In the genomic region with DNA sequence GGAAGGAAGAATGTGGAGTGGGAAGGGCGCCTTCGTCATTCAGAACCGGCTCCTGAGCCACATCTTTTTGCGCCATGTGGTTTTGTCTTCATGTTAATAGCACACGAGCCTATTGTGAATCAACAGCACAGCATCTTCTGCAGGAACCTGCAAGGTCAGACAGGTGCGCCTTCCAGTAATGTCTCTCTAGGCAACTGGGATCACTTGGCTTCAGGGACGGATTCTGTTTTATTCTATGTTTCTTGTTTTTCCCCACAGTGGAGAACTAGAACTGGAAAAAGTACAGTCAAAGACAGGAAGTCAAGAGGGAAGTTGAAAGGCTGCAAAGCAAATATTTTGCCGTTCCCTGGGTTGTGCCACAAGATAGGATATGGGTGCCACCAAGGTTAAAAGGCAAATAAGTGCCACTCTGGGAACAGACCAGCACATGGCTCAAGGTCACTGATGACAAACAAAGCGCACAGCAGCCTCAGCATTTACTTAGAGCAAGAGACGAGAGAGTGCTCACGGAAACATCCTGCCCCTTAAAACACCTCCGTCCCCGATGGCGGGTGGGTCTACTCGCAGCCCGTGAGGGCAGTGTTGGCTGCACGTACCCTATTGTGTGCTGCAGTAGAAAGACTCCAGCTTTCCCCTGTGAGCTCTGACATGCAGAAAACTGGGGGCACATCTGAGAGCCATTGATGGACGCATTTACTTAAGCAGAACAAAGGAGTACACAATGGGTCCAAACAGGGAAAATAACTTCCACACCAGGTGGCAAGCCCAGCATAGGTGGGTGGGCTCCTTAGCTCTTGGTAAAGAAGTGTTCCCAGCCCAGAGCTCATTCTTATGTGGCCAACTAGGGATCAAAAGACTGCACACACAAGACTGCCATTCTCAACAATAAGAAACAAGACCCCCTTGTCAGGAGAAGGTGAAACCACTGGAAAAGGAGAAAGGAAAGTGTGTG, we compare ENCODE assay signal across 17 cellular contexts.
DNase-seq lines count a peak whose midpoint lies in the region; ATAC-seq and TF ChIP-seq lines count a peak whose summit lies in the region.
"Had no signal": no experiment of that assay in that cellular context is flagged by ENCODE, and none has a peak within 500 bp of the region (broad histone marks: within the 10 kb centered on the region; RNA-seq: fewer than 3 reads in every experiment).

No MANE protein-coding gene starts in this region.

- H3K27me3 Mint-ChIP-seq in GM23338 (ENCODE audit: insufficient read depth, low read depth, poor library complexity), result peaks cover 2% of the 10 kb centered on the region
- H3K27me3 Mint-ChIP-seq in endodermal cell (ENCODE audit: insufficient read depth), result no peaks in the 10 kb centered on the region

- H3K9me3 ChIP-seq in endodermal cell (ENCODE audit: control insufficient read depth, low read length) (peaks cover 5% of the 10 kb centered on the region), osteoblast (ENCODE audit: low read depth, low read length) (no peaks in the 10 kb centered on the region), colonic mucosa (no peaks in the 10 kb centered on the region)
- H3K9me3 ChIP-seq: Peyer's patch had no signal

- peaks cover 7% of the 10 kb centered on the region; the same call in 1 of the 2 replicates for H3K4me1 ChIP-seq in GM23338 (ENCODE audit: insufficient read depth)
- no peaks in the 10 kb centered on the region for H3K4me1 ChIP-seq in endodermal cell (ENCODE audit: control insufficient read depth, insufficient read depth, low read length)
- peaks cover 7% of the 10 kb centered on the region for H3K4me1 ChIP-seq in osteoblast (ENCODE audit: insufficient read depth, low read length)
- H3K4me1 ChIP-seq in colonic mucosa, result no peaks in the 10 kb centered on the region

- TF ChIP-seq CTCF in GM23338 (conservative IDR thresholded peaks at IDR 0.05; ENCODE audit: low read depth in 2 of 2) (no peak), endodermal cell (conservative IDR thresholded peaks at IDR 0.05) (no peak), osteoblast (IDR thresholded peaks at IDR 0.05; ENCODE audit: extremely low read depth, low read depth, low read length) (no peak), dorsolateral prefrontal cortex (IDR thresholded peaks at IDR 0.05 in 54 of 56, conservative IDR thresholded peaks at IDR 0.05 in 2 of 56; ENCODE audit: low read depth in 1 of 56, partially characterized antibody in 56 of 56) (no peak), colonic mucosa (IDR thresholded peaks at IDR 0.05) (no peak)

- intact Hi-C loops in left colon (cut with DNase I, micrococcal nuclease), result no loop called here
- intact Hi-C loops in dorsolateral prefrontal cortex (cut with DNase I), result no loop called here
- intact Hi-C loops in colonic mucosa (cut with DNase I), result no loop called here

- H3F3A ChIP-seq in GM23338 (replicated peaks; ENCODE audit: low read depth), result no peaks in the 10 kb centered on the region

- WGBS in endodermal cell (ENCODE audit: insufficient coverage in 1 of 2, insufficient read length in 1 of 2), 2 experiments, result 70 to 87% methylated on average over 16 to 18 of the region's 18 CpGs

- H3K9me3 Mint-ChIP-seq in GM23338 (no peaks in the 10 kb centered on the region), endodermal cell (peaks cover under 1% of the 10 kb centered on the region)
- H3K9me3 Mint-ChIP-seq: CD4-positive, alpha-beta T cell had no signal

- H3K4me1 Mint-ChIP-seq in GM23338, result peaks cover 8% of the 10 kb centered on the region
- H3K4me1 Mint-ChIP-seq in endodermal cell, result no peaks in the 10 kb centered on the region

- H3K36me3 ChIP-seq in GM23338 (ENCODE audit: insufficient read depth), result no peaks in the 10 kb centered on the region
- H3K36me3 ChIP-seq in endodermal cell (ENCODE audit: control insufficient read depth, insufficient read depth, low read length), result no peaks in the 10 kb centered on the region
- H3K36me3 ChIP-seq in osteoblast (ENCODE audit: insufficient read depth, low read length), result no peaks in the 10 kb centered on the region
- H3K36me3 ChIP-seq in colonic mucosa, result no peaks in the 10 kb centered on the region
- H3K36me3 ChIP-seq: Peyer's patch had no signal

- H2AFZ ChIP-seq in GM23338 (peak overlapping the region; percentile 66), osteoblast (ENCODE audit: low read length) (no peak overlapping the region)

- peaks cover 16% of the 10 kb centered on the region; the same call in 1 of the 2 replicates for H3K9me2 ChIP-seq in GM23338 (ENCODE audit: insufficient read depth)

- peak; percentile 71 for ATAC-seq in GM23338
- no peak for ATAC-seq in left colon

- H4K20me1 ChIP-seq in GM23338 (replicated peaks; ENCODE audit: insufficient read depth) (no peaks in the 10 kb centered on the region), osteoblast (ENCODE audit: insufficient read depth, low read length) (no peaks in the 10 kb centered on the region)

- no peak for DNase-seq in GM23338 (ENCODE audit: low spot score)
- DNase-seq in NCI-H2227 treated with DMSO at 0.1 percent for 48 hours (lab: John Stamatoyannopoulos, UW), result peak; percentile 96
- DNase-seq in endodermal cell, result no peak
- peak; percentile 25 for DNase-seq in osteoblast (ENCODE audit: insufficient read length, low spot score, missing footprints)
- DNase-seq in left colon, result no peak
- no peak for DNase-seq in dorsolateral prefrontal cortex
- no peak for DNase-seq in colonic mucosa
- DNase-seq: ACHN; CD4-positive, alpha-beta T cell; HFFc6; MM.1S; NCI-H1105 treated with DMSO at 0.1 percent for 48 hours; NCI-H1930; NCI-H345; NCI-H774; Peyer's patch; SHP77 treated with DMSO at 0.1 percent for 48 hours had no signal

- H3K27ac ChIP-seq in GM23338 (ENCODE audit: low read depth) (no peak overlapping the region), endodermal cell (ENCODE audit: low read depth, low read length) (peak overlapping the region; percentile 54), osteoblast (ENCODE audit: low read depth, low read length) (no peak overlapping the region), dorsolateral prefrontal cortex (no peak overlapping the region), colonic mucosa (no peak overlapping the region)
- H3K27ac ChIP-seq: Peyer's patch had no signal

- H3K27ac Mint-ChIP-seq in GM23338 (no peak overlapping the region), endodermal cell (no peak overlapping the region)
- H3K27ac Mint-ChIP-seq: CD4-positive, alpha-beta T cell; HFFc6 had no signal

- H3K4me3 Mint-ChIP-seq in GM23338, result no peak overlapping the region
- H3K4me3 Mint-ChIP-seq in endodermal cell, result no peak overlapping the region
- H3K4me3 Mint-ChIP-seq: CD4-positive, alpha-beta T cell; HFFc6 had no signal

- no peak overlapping the region for H3K4me3 ChIP-seq in GM23338
- H3K4me3 ChIP-seq in endodermal cell (ENCODE audit: low read length), result no peak overlapping the region
- no peak overlapping the region for H3K4me3 ChIP-seq in osteoblast (ENCODE audit: insufficient read depth, low read length)
- no peak overlapping the region for H3K4me3 ChIP-seq in dorsolateral prefrontal cortex
- H3K4me3 ChIP-seq in colonic mucosa, result no peak overlapping the region
- H3K4me3 ChIP-seq: Peyer's patch had no signal

- H3K27me3 ChIP-seq in GM23338 (ENCODE audit: insufficient read depth) (no peaks in the 10 kb centered on the region), endodermal cell (ENCODE audit: control insufficient read depth, insufficient read depth, low read length, poor library complexity, severe bottlenecking) (no peaks in the 10 kb centered on the region), osteoblast (ENCODE audit: insufficient read depth, low read length) (no peaks in the 10 kb centered on the region), dorsolateral prefrontal cortex (peaks cover 0 to 9% (median 0%) of the 10 kb centered on the region in 45 donors), colonic mucosa (no peaks in the 10 kb centered on the region)
- H3K27me3 ChIP-seq: Peyer's patch had no signal

- no peaks in the 10 kb centered on the region for H3K79me2 ChIP-seq in GM23338 (replicated peaks; ENCODE audit: insufficient read depth)
- H3K79me2 ChIP-seq in osteoblast (ENCODE audit: insufficient read depth, low read length), result no peaks in the 10 kb centered on the region

- no peak overlapping the region for H3K9ac ChIP-seq in endodermal cell (ENCODE audit: extremely low read depth, low read length, poor library complexity, severe bottlenecking)
- no peak overlapping the region for H3K9ac ChIP-seq in colonic mucosa (ENCODE audit: low read depth in 2 of 2, low read length in 2 of 2)

- H3K4me2 ChIP-seq in GM23338, result no peak overlapping the region
- no peak overlapping the region for H3K4me2 ChIP-seq in osteoblast (ENCODE audit: insufficient read depth, low read length)

- peaks cover 3% of the 10 kb centered on the region; the same call in 1 of the 3 replicates for H3K36me3 Mint-ChIP-seq in GM23338 (ENCODE audit: low read depth)
- no peaks in the 10 kb centered on the region for H3K36me3 Mint-ChIP-seq in endodermal cell (ENCODE audit: low read depth)

TF ChIP-seq in GM23338, 12 proteins besides CTCF, POLR2A, EP300 and RAD21 (continues in another document):
- TF ChIP-seq, protein P1, sequence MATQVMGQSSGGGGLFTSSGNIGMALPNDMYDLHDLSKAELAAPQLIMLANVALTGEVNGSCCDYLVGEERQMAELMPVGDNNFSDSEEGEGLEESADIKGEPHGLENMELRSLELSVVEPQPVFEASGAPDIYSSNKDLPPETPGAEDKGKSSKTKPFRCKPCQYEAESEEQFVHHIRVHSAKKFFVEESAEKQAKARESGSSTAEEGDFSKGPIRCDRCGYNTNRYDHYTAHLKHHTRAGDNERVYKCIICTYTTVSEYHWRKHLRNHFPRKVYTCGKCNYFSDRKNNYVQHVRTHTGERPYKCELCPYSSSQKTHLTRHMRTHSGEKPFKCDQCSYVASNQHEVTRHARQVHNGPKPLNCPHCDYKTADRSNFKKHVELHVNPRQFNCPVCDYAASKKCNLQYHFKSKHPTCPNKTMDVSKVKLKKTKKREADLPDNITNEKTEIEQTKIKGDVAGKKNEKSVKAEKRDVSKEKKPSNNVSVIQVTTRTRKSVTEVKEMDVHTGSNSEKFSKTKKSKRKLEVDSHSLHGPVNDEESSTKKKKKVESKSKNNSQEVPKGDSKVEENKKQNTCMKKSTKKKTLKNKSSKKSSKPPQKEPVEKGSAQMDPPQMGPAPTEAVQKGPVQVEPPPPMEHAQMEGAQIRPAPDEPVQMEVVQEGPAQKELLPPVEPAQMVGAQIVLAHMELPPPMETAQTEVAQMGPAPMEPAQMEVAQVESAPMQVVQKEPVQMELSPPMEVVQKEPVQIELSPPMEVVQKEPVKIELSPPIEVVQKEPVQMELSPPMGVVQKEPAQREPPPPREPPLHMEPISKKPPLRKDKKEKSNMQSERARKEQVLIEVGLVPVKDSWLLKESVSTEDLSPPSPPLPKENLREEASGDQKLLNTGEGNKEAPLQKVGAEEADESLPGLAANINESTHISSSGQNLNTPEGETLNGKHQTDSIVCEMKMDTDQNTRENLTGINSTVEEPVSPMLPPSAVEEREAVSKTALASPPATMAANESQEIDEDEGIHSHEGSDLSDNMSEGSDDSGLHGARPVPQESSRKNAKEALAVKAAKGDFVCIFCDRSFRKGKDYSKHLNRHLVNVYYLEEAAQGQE (IDR thresholded peaks at IDR 0.05; ENCODE audit: unreplicated experiment), result no peak
- TF ChIP-seq POLR2AphosphoS5 (IDR thresholded peaks at IDR 0.05; ENCODE audit: low read depth), result no peak
- no peak for TF ChIP-seq NANOG (IDR thresholded peaks at IDR 0.05; ENCODE audit: borderline replicate concordance)
- TF ChIP-seq ZNF331 (CRISPR knock-in tag; IDR thresholded peaks at IDR 0.05; ENCODE audit: low read depth), result no peak

Comparison
In these comparisons a context has a peak if more than half of its experiments do, and no peak if none do; other contexts are left out.
1. DNase-seq: peak in NCI-H2227 treated with DMSO at 0.1 percent for 48 hours (single experiment) and osteoblast (single experiment); none in GM23338 (single experiment), endodermal cell (single experiment), left colon (0 of 2), dorsolateral prefrontal cortex (0 of 10) and colonic mucosa (single experiment).